ENCODE assay signal across 2 cellular contexts in genomic region chr15:40771242-40771641, GRCh38.
A peak's percentile ranks its signal among the peaks of the same experiment; 100 is the strongest.
TF ChIP-seq lines count a peak whose summit lies in the region.

No MANE protein-coding gene starts in this region.

TF ChIP-seq in liver, 16 proteins besides CTCF, POLR2A, EP300 and RAD21:
- TF ChIP-seq, protein P1, sequence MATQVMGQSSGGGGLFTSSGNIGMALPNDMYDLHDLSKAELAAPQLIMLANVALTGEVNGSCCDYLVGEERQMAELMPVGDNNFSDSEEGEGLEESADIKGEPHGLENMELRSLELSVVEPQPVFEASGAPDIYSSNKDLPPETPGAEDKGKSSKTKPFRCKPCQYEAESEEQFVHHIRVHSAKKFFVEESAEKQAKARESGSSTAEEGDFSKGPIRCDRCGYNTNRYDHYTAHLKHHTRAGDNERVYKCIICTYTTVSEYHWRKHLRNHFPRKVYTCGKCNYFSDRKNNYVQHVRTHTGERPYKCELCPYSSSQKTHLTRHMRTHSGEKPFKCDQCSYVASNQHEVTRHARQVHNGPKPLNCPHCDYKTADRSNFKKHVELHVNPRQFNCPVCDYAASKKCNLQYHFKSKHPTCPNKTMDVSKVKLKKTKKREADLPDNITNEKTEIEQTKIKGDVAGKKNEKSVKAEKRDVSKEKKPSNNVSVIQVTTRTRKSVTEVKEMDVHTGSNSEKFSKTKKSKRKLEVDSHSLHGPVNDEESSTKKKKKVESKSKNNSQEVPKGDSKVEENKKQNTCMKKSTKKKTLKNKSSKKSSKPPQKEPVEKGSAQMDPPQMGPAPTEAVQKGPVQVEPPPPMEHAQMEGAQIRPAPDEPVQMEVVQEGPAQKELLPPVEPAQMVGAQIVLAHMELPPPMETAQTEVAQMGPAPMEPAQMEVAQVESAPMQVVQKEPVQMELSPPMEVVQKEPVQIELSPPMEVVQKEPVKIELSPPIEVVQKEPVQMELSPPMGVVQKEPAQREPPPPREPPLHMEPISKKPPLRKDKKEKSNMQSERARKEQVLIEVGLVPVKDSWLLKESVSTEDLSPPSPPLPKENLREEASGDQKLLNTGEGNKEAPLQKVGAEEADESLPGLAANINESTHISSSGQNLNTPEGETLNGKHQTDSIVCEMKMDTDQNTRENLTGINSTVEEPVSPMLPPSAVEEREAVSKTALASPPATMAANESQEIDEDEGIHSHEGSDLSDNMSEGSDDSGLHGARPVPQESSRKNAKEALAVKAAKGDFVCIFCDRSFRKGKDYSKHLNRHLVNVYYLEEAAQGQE (IDR thresholded peaks at IDR 0.05): peak; percentile 43
- TF ChIP-seq JUND (IDR thresholded peaks at IDR 0.05) (no peak), FOXA1 (IDR thresholded peaks at IDR 0.05) (peak; percentile 72), YY1 (IDR thresholded peaks at IDR 0.05) (peak; percentile 70), HNF4A (conservative IDR thresholded peaks at IDR 0.05) (peak; percentile 71 to 72), NR2F2 (IDR thresholded peaks at IDR 0.05) (peak; percentile 34), EGR1 (IDR thresholded peaks at IDR 0.05; ENCODE audit: low read depth in 2 of 2) (peak in 1 of 2 donors; percentile 45), RXRA (IDR thresholded peaks at IDR 0.05) (peak; percentile 84 to 92), TAF1 (conservative IDR thresholded peaks at IDR 0.05) (no peak), SP1 (IDR thresholded peaks at IDR 0.05) (peak; percentile 68), HNF4G (IDR thresholded peaks at IDR 0.05) (no peak), FOXA2 (IDR thresholded peaks at IDR 0.05) (peak; percentile 87)

TF ChIP-seq in HepG2, 621 proteins besides CTCF, POLR2A, EP300 and RAD21:
- TF ChIP-seq, protein P2, sequence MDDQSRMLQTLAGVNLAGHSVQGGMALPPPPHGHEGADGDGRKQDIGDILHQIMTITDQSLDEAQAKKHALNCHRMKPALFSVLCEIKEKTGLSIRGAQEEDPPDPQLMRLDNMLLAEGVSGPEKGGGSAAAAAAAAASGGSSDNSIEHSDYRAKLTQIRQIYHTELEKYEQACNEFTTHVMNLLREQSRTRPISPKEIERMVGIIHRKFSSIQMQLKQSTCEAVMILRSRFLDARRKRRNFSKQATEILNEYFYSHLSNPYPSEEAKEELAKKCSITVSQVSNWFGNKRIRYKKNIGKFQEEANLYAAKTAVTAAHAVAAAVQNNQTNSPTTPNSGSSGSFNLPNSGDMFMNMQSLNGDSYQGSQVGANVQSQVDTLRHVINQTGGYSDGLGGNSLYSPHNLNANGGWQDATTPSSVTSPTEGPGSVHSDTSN (CRISPR knock-in tag; IDR thresholded peaks at IDR 0.05; ENCODE audit: borderline replicate concordance): no peak
- TF ChIP-seq ZFP82 (CRISPR knock-in tag; IDR thresholded peaks at IDR 0.05; ENCODE audit: borderline replicate concordance) (no peak), ZSCAN25 (CRISPR knock-in tag; IDR thresholded peaks at IDR 0.05) (no peak), ZNF501 (CRISPR knock-in tag; IDR thresholded peaks at IDR 0.05) (no peak), GABPA (IDR thresholded peaks at IDR 0.05; ENCODE audit: low read depth, low read length) (no peak), GABPA (CRISPR knock-in tag; IDR thresholded peaks at IDR 0.05; ENCODE audit: low read depth) (no peak), MTA3 (CRISPR knock-in tag; IDR thresholded peaks at IDR 0.05) (no peak), HES4 (CRISPR knock-in tag; IDR thresholded peaks at IDR 0.05; ENCODE audit: borderline replicate concordance) (no peak), FOXM1 (CRISPR knock-in tag; IDR thresholded peaks at IDR 0.05) (no peak), ZNF430 (CRISPR knock-in tag; IDR thresholded peaks at IDR 0.05) (no peak), ZNF12 (CRISPR knock-in tag; IDR thresholded peaks at IDR 0.05) (no peak), ZNF350 (CRISPR knock-in tag; IDR thresholded peaks at IDR 0.05; ENCODE audit: borderline replicate concordance, low read depth) (no peak), ZNF615 (CRISPR knock-in tag; IDR thresholded peaks at IDR 0.05; ENCODE audit: borderline replicate concordance) (no peak)
- TF ChIP-seq, protein P3, sequence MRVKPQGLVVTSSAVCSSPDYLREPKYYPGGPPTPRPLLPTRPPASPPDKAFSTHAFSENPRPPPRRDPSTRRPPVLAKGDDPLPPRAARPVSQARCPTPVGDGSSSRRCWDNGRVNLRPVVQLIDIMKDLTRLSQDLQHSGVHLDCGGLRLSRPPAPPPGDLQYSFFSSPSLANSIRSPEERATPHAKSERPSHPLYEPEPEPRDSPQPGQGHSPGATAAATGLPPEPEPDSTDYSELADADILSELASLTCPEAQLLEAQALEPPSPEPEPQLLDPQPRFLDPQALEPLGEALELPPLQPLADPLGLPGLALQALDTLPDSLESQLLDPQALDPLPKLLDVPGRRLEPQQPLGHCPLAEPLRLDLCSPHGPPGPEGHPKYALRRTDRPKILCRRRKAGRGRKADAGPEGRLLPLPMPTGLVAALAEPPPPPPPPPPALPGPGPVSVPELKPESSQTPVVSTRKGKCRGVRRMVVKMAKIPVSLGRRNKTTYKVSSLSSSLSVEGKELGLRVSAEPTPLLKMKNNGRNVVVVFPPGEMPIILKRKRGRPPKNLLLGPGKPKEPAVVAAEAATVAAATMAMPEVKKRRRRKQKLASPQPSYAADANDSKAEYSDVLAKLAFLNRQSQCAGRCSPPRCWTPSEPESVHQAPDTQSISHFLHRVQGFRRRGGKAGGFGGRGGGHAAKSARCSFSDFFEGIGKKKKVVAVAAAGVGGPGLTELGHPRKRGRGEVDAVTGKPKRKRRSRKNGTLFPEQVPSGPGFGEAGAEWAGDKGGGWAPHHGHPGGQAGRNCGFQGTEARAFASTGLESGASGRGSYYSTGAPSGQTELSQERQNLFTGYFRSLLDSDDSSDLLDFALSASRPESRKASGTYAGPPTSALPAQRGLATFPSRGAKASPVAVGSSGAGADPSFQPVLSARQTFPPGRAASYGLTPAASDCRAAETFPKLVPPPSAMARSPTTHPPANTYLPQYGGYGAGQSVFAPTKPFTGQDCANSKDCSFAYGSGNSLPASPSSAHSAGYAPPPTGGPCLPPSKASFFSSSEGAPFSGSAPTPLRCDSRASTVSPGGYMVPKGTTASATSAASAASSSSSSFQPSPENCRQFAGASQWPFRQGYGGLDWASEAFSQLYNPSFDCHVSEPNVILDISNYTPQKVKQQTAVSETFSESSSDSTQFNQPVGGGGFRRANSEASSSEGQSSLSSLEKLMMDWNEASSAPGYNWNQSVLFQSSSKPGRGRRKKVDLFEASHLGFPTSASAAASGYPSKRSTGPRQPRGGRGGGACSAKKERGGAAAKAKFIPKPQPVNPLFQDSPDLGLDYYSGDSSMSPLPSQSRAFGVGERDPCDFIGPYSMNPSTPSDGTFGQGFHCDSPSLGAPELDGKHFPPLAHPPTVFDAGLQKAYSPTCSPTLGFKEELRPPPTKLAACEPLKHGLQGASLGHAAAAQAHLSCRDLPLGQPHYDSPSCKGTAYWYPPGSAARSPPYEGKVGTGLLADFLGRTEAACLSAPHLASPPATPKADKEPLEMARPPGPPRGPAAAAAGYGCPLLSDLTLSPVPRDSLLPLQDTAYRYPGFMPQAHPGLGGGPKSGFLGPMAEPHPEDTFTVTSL (CRISPR knock-in tag; IDR thresholded peaks at IDR 0.05; ENCODE audit: borderline replicate concordance): no peak
TF ChIP-seq in HepG2: peak in this region for 0.
